Comparison of ENCODE assay signal across 8 cellular contexts in genomic region chr17:74296548-74296936, GRCh38. TPM values are rescaled to one million over a fixed set of nuclear protein-coding genes. Genes with fewer than 3 reads are reported as not detected.
DNase-seq lines count a peak whose midpoint lies in the region; ATAC-seq and TF ChIP-seq lines count a peak whose summit lies in the region.

No MANE protein-coding gene starts in this region.

- no peaks in the 10 kb centered on the region for H4K20me1 ChIP-seq in Loucy (ENCODE audit: insufficient read depth, low read length, poor library complexity, severe bottlenecking)

- H2BK5ac ChIP-seq in neuronal stem cell (ENCODE audit: low read length), result no peak overlapping the region

- no peak overlapping the region for H3K4ac ChIP-seq in neuronal stem cell (ENCODE audit: low read length)

- WGBS in neuronal stem cell (ENCODE audit: extremely low coverage in 2 of 2, insufficient read length in 2 of 2, insufficient replicate concordance in 1 of 2), 2 donors, result no CpG with 5 or more reads among the region's 5 CpGs

- H3K9ac ChIP-seq in Loucy (ENCODE audit: low read depth, low read length, poor library complexity, severe bottlenecking) (no peak overlapping the region), neuronal stem cell (ENCODE audit: low read depth, low read length, poor library complexity) (no peak overlapping the region)

- no peak overlapping the region for H4K91ac ChIP-seq in neuronal stem cell (ENCODE audit: low read depth, low read length, poor library complexity)

- H2BK120ac ChIP-seq in neuronal stem cell (ENCODE audit: low read depth, low read length), result no peak overlapping the region

- no peaks in the 10 kb centered on the region for H3K36me3 ChIP-seq in Loucy (ENCODE audit: insufficient read depth, low read length)
- H3K36me3 ChIP-seq in neuronal stem cell (replicated peaks in 1 of 2; ENCODE audit: control insufficient read depth in 2 of 2, insufficient read depth in 2 of 2, low read length in 2 of 2), result no peaks in the 10 kb centered on the region

- H3K14ac ChIP-seq in neuronal stem cell (ENCODE audit: low read length), result no peak overlapping the region

- H3K79me1 ChIP-seq in neuronal stem cell (ENCODE audit: low read depth, low read length), result no peaks in the 10 kb centered on the region

- no peaks in the 10 kb centered on the region for H3K79me2 ChIP-seq in Loucy (ENCODE audit: insufficient read depth, low read length)

- no peak overlapping the region for H3K18ac ChIP-seq in neuronal stem cell (ENCODE audit: low read length)

- H3K23ac ChIP-seq in neuronal stem cell (ENCODE audit: low read depth, low read length, poor library complexity), result no peak overlapping the region

- H3K9me3 ChIP-seq in Loucy (ENCODE audit: insufficient read depth, low read depth, low read length) (no peaks in the 10 kb centered on the region), neuronal stem cell (replicated peaks in 1 of 2; ENCODE audit: control insufficient read depth in 2 of 2, insufficient read depth in 1 of 2, low read depth in 1 of 2, low read length in 2 of 2) (peaks cover 1 to 3% of the 10 kb centered on the region in 2 donors)

- H3K4me2 ChIP-seq in Loucy (ENCODE audit: low read depth, low read length, poor library complexity, severe bottlenecking), result no peak overlapping the region
- H3K4me2 ChIP-seq in neuronal stem cell (ENCODE audit: insufficient read depth, low read length, poor library complexity, severe bottlenecking), result no peak overlapping the region

- H2AFZ ChIP-seq in Loucy (ENCODE audit: low read length) (no peak overlapping the region; the same call in 1 of the 2 replicates), neuronal stem cell (ENCODE audit: low read length) (peak overlapping the region; percentile 42)

- DNase-seq in SHP77 (lab: John Stamatoyannopoulos, UW), result peak; percentile 61 to 69
- DNase-seq in SHP77 treated with DMSO at 0.1 percent for 48 hours (lab: John Stamatoyannopoulos, UW), result no peak
- DNase-seq in UCSD-AML1 (lab: John Stamatoyannopoulos, UW; ENCODE audit: unreplicated experiment), result peak; percentile 64
- peak; percentile 43 for DNase-seq in fibroblast of gingiva (ENCODE audit: low read depth)
- peak; percentile 47 for DNase-seq in neuronal stem cell (ENCODE audit: low spot score)

- ATAC-seq in HG03439 (IDR thresholded peaks at IDR 0.05; ENCODE audit: unreplicated experiment) (no peak), GM21390 (IDR thresholded peaks at IDR 0.05; ENCODE audit: unreplicated experiment) (no peak)

- no peaks in the 10 kb centered on the region for H3K9me2 ChIP-seq in Loucy (replicated peaks; ENCODE audit: low read depth, low read length)

- no peak overlapping the region for H2AK5ac ChIP-seq in neuronal stem cell (ENCODE audit: low read depth, low read length)

- no peak overlapping the region for H2BK12ac ChIP-seq in neuronal stem cell (ENCODE audit: low read length)

- H3F3A ChIP-seq in Loucy (ENCODE audit: low read depth), result no peaks in the 10 kb centered on the region

- no peaks in the 10 kb centered on the region for H3K27me3 ChIP-seq in Loucy (ENCODE audit: insufficient read depth, low read length, poor library complexity, severe bottlenecking)
- H3K27me3 ChIP-seq in neuronal stem cell (ENCODE audit: control insufficient read depth in 3 of 3, insufficient read depth in 3 of 3, low read depth in 1 of 3, low read length in 3 of 3), result no peaks in the 10 kb centered on the region

- no peak overlapping the region for H2BK15ac ChIP-seq in neuronal stem cell (ENCODE audit: low read length)

- H3K4me1 ChIP-seq in Loucy (ENCODE audit: insufficient read depth, low read length, poor library complexity, severe bottlenecking) (peaks cover 3% of the 10 kb centered on the region), neuronal stem cell (ENCODE audit: control insufficient read depth in 2 of 2, insufficient read depth in 1 of 2, low read depth in 1 of 2, low read length in 2 of 2) (peaks cover 2 to 12% of the 10 kb centered on the region in 2 donors)

- H3K4me3 ChIP-seq in Loucy (ENCODE audit: low read length, poor library complexity, severe bottlenecking) (no peak overlapping the region), neuronal stem cell (ENCODE audit: low read length in 2 of 2) (no peak overlapping the region)

- H3K27ac ChIP-seq in neuronal stem cell (replicated peaks; ENCODE audit: low read length), result no peak overlapping the region

- H4K8ac ChIP-seq in neuronal stem cell (ENCODE audit: low read depth, low read length), result no peak overlapping the region

- peak; percentile 62 for TF ChIP-seq CTCF in Loucy (conservative IDR thresholded peaks at IDR 0.05; ENCODE audit: low read length)

RNA-seq across cellular contexts. Expression of gene DNAI2, which starts 22.5 kb away (rescaled TPM):
- 0.04 TPM for polyA plus RNA-seq in neuronal stem cell (2013, experiment 1 of 2)
- not detected for polyA plus RNA-seq in neuronal stem cell (2013, experiment 2 of 2)

RNA-seq across cellular contexts. Expression of gene KIF19, which starts 29.5 kb away (rescaled TPM):
- polyA plus RNA-seq in neuronal stem cell (2013, experiment 1 of 2), result 0.68 TPM
- polyA plus RNA-seq in neuronal stem cell (2013, experiment 2 of 2), result 0.57 TPM
